In the genomic region with DNA sequence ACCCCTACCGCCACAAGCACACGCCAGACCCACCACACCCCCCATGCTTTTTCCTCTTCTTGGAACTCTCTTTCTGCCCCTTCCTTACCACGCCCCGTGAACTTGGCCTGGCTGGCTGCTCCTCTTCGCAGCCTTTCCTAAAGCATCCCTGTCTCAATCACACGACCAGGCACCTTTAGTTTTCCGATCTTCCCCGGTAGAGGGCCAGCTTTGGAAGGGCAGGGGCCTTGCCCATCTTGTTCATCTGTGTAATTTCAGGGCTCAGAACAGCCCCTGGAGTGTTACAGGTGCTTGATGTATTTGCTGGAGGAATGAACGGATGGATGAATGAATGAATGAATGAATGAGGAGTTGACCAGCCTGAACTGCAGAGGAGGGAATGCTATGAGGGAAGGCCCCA, we compare ENCODE assay signal across 3 cellular contexts.
A peak's percentile ranks its signal among the peaks of the same experiment; 100 is the strongest.
TF ChIP-seq lines count a peak whose summit lies in the region.

No MANE protein-coding gene starts in this region.

TF ChIP-seq in SK-N-SH, 30 proteins besides CTCF, POLR2A, EP300 and RAD21:
- no peak for TF ChIP-seq EZH2phosphoT487 (IDR thresholded peaks at IDR 0.05; ENCODE audit: borderline replicate concordance, low read depth)
- no peak for TF ChIP-seq TCF12 (IDR thresholded peaks at IDR 0.05)
TF ChIP-seq in SK-N-SH: peak in this region for 0.

TF ChIP-seq in SK-N-SH treated with all-trans-retinoic acid at 6 μM for 48 hours, 23 proteins besides CTCF, POLR2A, EP300 and RAD21:
- no peak for TF ChIP-seq ZNF70 (CRISPR knock-in tag; IDR thresholded peaks at IDR 0.05)
- TF ChIP-seq ZFP30 (CRISPR knock-in tag; IDR thresholded peaks at IDR 0.05) = no peak
- TF ChIP-seq ZC3H10 (CRISPR knock-in tag; IDR thresholded peaks at IDR 0.05) = no peak
- TF ChIP-seq, protein P1, sequence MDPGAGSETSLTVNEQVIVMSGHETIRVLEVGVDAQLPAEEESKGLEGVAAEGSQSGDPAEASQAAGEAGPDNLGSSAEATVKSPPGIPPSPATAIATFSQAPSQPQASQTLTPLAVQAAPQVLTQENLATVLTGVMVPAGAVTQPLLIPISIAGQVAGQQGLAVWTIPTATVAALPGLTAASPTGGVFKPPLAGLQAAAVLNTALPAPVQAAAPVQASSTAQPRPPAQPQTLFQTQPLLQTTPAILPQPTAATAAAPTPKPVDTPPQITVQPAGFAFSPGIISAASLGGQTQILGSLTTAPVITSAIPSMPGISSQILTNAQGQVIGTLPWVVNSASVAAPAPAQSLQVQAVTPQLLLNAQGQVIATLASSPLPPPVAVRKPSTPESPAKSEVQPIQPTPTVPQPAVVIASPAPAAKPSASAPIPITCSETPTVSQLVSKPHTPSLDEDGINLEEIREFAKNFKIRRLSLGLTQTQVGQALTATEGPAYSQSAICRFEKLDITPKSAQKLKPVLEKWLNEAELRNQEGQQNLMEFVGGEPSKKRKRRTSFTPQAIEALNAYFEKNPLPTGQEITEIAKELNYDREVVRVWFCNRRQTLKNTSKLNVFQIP (CRISPR knock-in tag; IDR thresholded peaks at IDR 0.05; ENCODE audit: borderline replicate concordance, low read depth) = no peak
- TF ChIP-seq ZNF8 (CRISPR knock-in tag; IDR thresholded peaks at IDR 0.05) = no peak
- TF ChIP-seq GLIS3 (CRISPR knock-in tag; IDR thresholded peaks at IDR 0.05) = no peak

TF ChIP-seq in K562, 482 proteins besides CTCF, POLR2A, EP300 and RAD21:
- TF ChIP-seq, protein P2, sequence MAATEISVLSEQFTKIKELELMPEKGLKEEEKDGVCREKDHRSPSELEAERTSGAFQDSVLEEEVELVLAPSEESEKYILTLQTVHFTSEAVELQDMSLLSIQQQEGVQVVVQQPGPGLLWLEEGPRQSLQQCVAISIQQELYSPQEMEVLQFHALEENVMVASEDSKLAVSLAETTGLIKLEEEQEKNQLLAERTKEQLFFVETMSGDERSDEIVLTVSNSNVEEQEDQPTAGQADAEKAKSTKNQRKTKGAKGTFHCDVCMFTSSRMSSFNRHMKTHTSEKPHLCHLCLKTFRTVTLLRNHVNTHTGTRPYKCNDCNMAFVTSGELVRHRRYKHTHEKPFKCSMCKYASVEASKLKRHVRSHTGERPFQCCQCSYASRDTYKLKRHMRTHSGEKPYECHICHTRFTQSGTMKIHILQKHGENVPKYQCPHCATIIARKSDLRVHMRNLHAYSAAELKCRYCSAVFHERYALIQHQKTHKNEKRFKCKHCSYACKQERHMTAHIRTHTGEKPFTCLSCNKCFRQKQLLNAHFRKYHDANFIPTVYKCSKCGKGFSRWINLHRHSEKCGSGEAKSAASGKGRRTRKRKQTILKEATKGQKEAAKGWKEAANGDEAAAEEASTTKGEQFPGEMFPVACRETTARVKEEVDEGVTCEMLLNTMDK (IDR thresholded peaks at IDR 0.05; ENCODE audit: borderline replicate concordance, insufficient read depth, low read depth, low read length, poor library complexity, severe bottlenecking) = peak; percentile 56
- TF ChIP-seq ZNF551 (CRISPR knock-in tag; IDR thresholded peaks at IDR 0.05) = no peak
